11 cellular contexts compared by ENCODE assay signal in the genomic region with DNA sequence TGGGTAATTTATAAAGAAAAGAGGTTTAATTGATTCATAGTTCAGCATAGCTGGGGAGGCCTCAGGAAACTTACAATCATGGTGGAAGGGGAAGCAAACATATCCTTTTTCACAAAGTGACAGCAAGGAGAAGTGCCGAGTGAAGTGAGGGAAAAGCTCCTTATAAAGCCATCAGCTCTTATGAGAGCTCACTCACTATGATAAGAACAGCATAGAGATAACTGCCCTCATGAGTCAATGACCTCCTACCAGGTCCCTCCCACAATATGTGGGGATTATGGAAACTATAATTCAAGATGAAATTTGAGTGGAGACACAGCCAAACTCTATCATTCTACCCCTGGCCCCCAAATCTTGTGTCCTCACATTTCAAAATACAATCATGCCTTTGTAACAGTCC.
"Had no signal": no experiment of that assay in that cellular context is flagged by ENCODE, and none has a peak within 500 bp of the region (broad histone marks: within the 10 kb centered on the region; RNA-seq: fewer than 3 reads in every experiment).

No MANE protein-coding gene starts in this region.

- ATAC-seq: GM23338, HCT116 had no signal

- FAIRE-seq: H1, H54 had no signal

- H3K27ac ChIP-seq: GM23248 had no signal

- DNase-seq: GM23248, GOT3, H7, H9, HCEC 1CT, HFFc6 had no signal

- H3K36me3 ChIP-seq: HAP-1 had no signal

- H3K4me3 ChIP-seq: GM23248, GM23338, HAP-1 had no signal
